Comparison of ENCODE assay signal across 12 cellular contexts in genomic region chr9:71490810-71491209, GRCh38.
DNase-seq lines count a peak whose midpoint lies in the region; ATAC-seq, FAIRE-seq and TF ChIP-seq lines count a peak whose summit lies in the region.
"Had no signal": no experiment of that assay in that cellular context is flagged by ENCODE, and none has a peak within 500 bp of the region (broad histone marks: within the 10 kb centered on the region; RNA-seq: fewer than 3 reads in every experiment).

No MANE protein-coding gene starts in this region.

- H3K4me2 ChIP-seq in H1 (ENCODE audit: insufficient read depth in 1 of 2, low read depth in 2 of 2, low read length in 2 of 2): no peak overlapping the region

- no peak overlapping the region for H3K14ac ChIP-seq in H1 (ENCODE audit: insufficient read length)

- TF ChIP-seq CTCF in left ventricle myocardium inferior (IDR thresholded peaks at IDR 0.05; ENCODE audit: borderline replicate concordance) (peak; percentile 28), heart left ventricle (IDR thresholded peaks at IDR 0.05) (peak in 4 of 12 donors; percentile 15 to 23 (median 20)), H1 (IDR thresholded peaks at IDR 0.05; ENCODE audit: control extremely low read depth in 1 of 3, insufficient read depth in 1 of 3, low read depth in 1 of 3, low read length in 3 of 3) (peak in 2 of 3 experiments; percentile 24 to 53; a peak in 2 of 4 replicates)

- POLR2A ChIA-PET in H1 (lab: Charles Lee; ENCODE audit: partially characterized antibody): interaction anchor here (0.6 kb wide), 1 partner anchor 44 kb away, joined by 3 read pairs; no protein-coding TSS in a partner anchor

- no peak overlapping the region for H2BK120ac ChIP-seq in H1 (replicated peaks; ENCODE audit: low read depth, low read length)

- DNase-seq in left ventricle myocardium inferior: no peak
- DNase-seq in heart left ventricle: no peak
- peak; percentile 15 for DNase-seq in M059J (ENCODE audit: low read depth)
- no peak for DNase-seq in H1 (ENCODE audit: low read depth in 1 of 2, low spot score in 2 of 2)
- no peak for DNase-seq in activated T-cell treated with anti-CD3 and anti-CD28 coated beads, Interleukin-2, amount 50 U/mL, for 72 hours
- no peak for DNase-seq in effector memory CD4-positive, alpha-beta T cell
- DNase-seq: activated CD4-positive, CD25-positive, alpha-beta regulatory T cell treated with anti-CD3 and anti-CD28 coated beads, Interleukin-2, amount 50 U/mL, for 72 hours; hypothalamus had no signal

- no peak overlapping the region for H4K8ac ChIP-seq in H1 (ENCODE audit: extremely low read depth, insufficient read depth, low read length)

- H3K9me3 Mint-ChIP-seq in activated T-cell treated with anti-CD3 and anti-CD28 coated beads, Interleukin-2, amount 50 U/mL, for 72 hours: no peaks in the 10 kb centered on the region

- peaks cover 18% of the 10 kb centered on the region for H3K27me3 ChIP-seq in left ventricle myocardium inferior (ENCODE audit: low read depth)
- peaks cover 0 to 4% (median 0%) of the 10 kb centered on the region in 9 donors for H3K27me3 ChIP-seq in heart left ventricle
- no peaks in the 10 kb centered on the region for H3K27me3 ChIP-seq in H1 (replicated peaks in 1 of 4; ENCODE audit: control insufficient read depth in 3 of 4, extremely low read depth in 1 of 4, insufficient read depth in 3 of 4, low read length in 3 of 4)
- H3K27me3 ChIP-seq in effector memory CD4-positive, alpha-beta T cell (replicated peaks; ENCODE audit: control insufficient read depth, insufficient read depth, low read length, poor library complexity, severe bottlenecking): no peaks in the 10 kb centered on the region
- H3K27me3 ChIP-seq: ascending aorta had no signal

- peaks cover 11% of the 10 kb centered on the region for H3K27me3 Mint-ChIP-seq in activated T-cell treated with anti-CD3 and anti-CD28 coated beads, Interleukin-2, amount 50 U/mL, for 72 hours (ENCODE audit: low read depth)

- no peak overlapping the region for H2AFZ ChIP-seq in H1 (ENCODE audit: low read length)

- no peaks in the 10 kb centered on the region for H3K36me3 ChIP-seq in left ventricle myocardium inferior
- H3K36me3 ChIP-seq in heart left ventricle: no peaks in the 10 kb centered on the region
- H3K36me3 ChIP-seq in H1 (ENCODE audit: control insufficient read depth in 2 of 4, insufficient read depth in 4 of 4, low read length in 3 of 4): no peaks in the 10 kb centered on the region
- no peaks in the 10 kb centered on the region for H3K36me3 ChIP-seq in effector memory CD4-positive, alpha-beta T cell (ENCODE audit: control insufficient read depth, insufficient read depth, low read length)
- H3K36me3 ChIP-seq: ascending aorta had no signal

- H3K56ac ChIP-seq in H1 (replicated peaks; ENCODE audit: insufficient read length, low read depth, low read length): no peak overlapping the region

- no peak overlapping the region for H2BK15ac ChIP-seq in H1 (ENCODE audit: low read length)

- H3K23ac ChIP-seq in H1 (ENCODE audit: insufficient read length): no peak overlapping the region

- H3K23me2 ChIP-seq in H1 (ENCODE audit: low read depth, low read length): no peaks in the 10 kb centered on the region

- H3K4me1 ChIP-seq in left ventricle myocardium inferior (no peaks in the 10 kb centered on the region), heart left ventricle (no peaks in the 10 kb centered on the region), H1 (replicated peaks in 1 of 4; ENCODE audit: control insufficient read depth in 3 of 4, insufficient read depth in 4 of 4, low read length in 3 of 4) (no peaks in the 10 kb centered on the region)
- H3K4me1 ChIP-seq in effector memory CD4-positive, alpha-beta T cell (ENCODE audit: control insufficient read depth, insufficient read depth, low read length, poor library complexity, severe bottlenecking): no peaks in the 10 kb centered on the region
- H3K4me1 ChIP-seq: ascending aorta had no signal

- H3K27ac ChIP-seq in left ventricle myocardium inferior (replicated peaks) (no peak overlapping the region), heart left ventricle (no peak overlapping the region), H1 (ENCODE audit: low read depth, low read length) (no peak overlapping the region)
- H3K27ac ChIP-seq in effector memory CD4-positive, alpha-beta T cell (ENCODE audit: insufficient read depth, low read length, poor library complexity, severe bottlenecking): no peak overlapping the region
- H3K27ac ChIP-seq: ascending aorta had no signal

- no peak for ATAC-seq in heart left ventricle
- ATAC-seq in activated T-cell treated with anti-CD3 and anti-CD28 coated beads, Interleukin-2, amount 50 U/mL, for 72 hours (replicated peaks in 1 of 2): no peak
- no peak for ATAC-seq in HG03378 (IDR thresholded peaks at IDR 0.05; ENCODE audit: unreplicated experiment)
- ATAC-seq in HG03457 (IDR thresholded peaks at IDR 0.05; ENCODE audit: unreplicated experiment): no peak

- peak; percentile 42 for FAIRE-seq in H1 (lab: Jason Lieb, UNC)

- H2BK5ac ChIP-seq in H1 (ENCODE audit: low read depth, low read length): no peak overlapping the region

- CTCF ChIA-PET in H1 (lab: Charles Lee; ENCODE audit: partially characterized antibody): interaction anchor here (0.6 to 3.3 kb wide), 20 partner anchors 8 to 276 kb away, joined by 3 to 24 read pairs (median 4); no protein-coding TSS in a partner anchor

- intact Hi-C loops in left ventricle myocardium inferior (cut with micrococcal nuclease) (no loop called here), heart left ventricle (cut with DNase I) (no loop called here)

- H4K91ac ChIP-seq in H1 (replicated peaks; ENCODE audit: insufficient read length, low read length): no peak overlapping the region

- H3K4ac ChIP-seq in H1 (replicated peaks; ENCODE audit: insufficient read length, low read depth, low read length): no peak overlapping the region

- no peak overlapping the region for H2AK5ac ChIP-seq in H1 (ENCODE audit: low read depth, low read length)

- H3K79me1 ChIP-seq in H1 (ENCODE audit: low read depth, low read length): no peaks in the 10 kb centered on the region

- H3K4me3 ChIP-seq in left ventricle myocardium inferior (no peak overlapping the region), heart left ventricle (no peak overlapping the region), H1 (ENCODE audit: extremely low read depth in 1 of 4, insufficient read depth in 2 of 4, low read depth in 3 of 4, low read length in 4 of 4) (no peak overlapping the region)
- no peak overlapping the region for H3K4me3 ChIP-seq in effector memory CD4-positive, alpha-beta T cell (ENCODE audit: insufficient read depth, low read depth, low read length, poor library complexity, severe bottlenecking)
- H3K4me3 ChIP-seq: ascending aorta had no signal

- no peak overlapping the region for H3K27ac Mint-ChIP-seq in activated T-cell treated with anti-CD3 and anti-CD28 coated beads, Interleukin-2, amount 50 U/mL, for 72 hours
- H3K27ac Mint-ChIP-seq: CD4-positive, CD25-positive, alpha-beta regulatory T cell had no signal

- H4K5ac ChIP-seq in H1 (ENCODE audit: insufficient read length, low read depth, low read length): no peak overlapping the region

- no peak for TF ChIP-seq POLR2A in heart left ventricle (IDR thresholded peaks at IDR 0.05)
- TF ChIP-seq POLR2A in H1 (IDR thresholded peaks at IDR 0.05; ENCODE audit: control extremely low read depth in 1 of 2, low read depth in 2 of 2, low read length in 2 of 2): no peak

- no peaks in the 10 kb centered on the region for H4K20me1 ChIP-seq in H1 (replicated peaks in 1 of 2; ENCODE audit: control insufficient read depth in 1 of 2, insufficient read depth in 2 of 2, low read length in 2 of 2)

- no peak overlapping the region for H3K9ac ChIP-seq in H1 (replicated peaks in 1 of 4; ENCODE audit: extremely low read depth in 1 of 4, low read depth in 3 of 4, low read length in 3 of 4)

- no peaks in the 10 kb centered on the region for H3K79me2 ChIP-seq in H1 (ENCODE audit: control insufficient read depth in 1 of 2, insufficient read depth in 2 of 2, low read length in 2 of 2)

- H3K18ac ChIP-seq in H1 (ENCODE audit: extremely low read depth, low read length): no peak overlapping the region

- TF ChIP-seq EP300 in H1 (IDR thresholded peaks at IDR 0.05; ENCODE audit: borderline replicate concordance in 1 of 2, low read depth in 2 of 2, low read length in 2 of 2): no peak

- TF ChIP-seq RAD21 in H1 (IDR thresholded peaks at IDR 0.05 in 1 of 2, conservative IDR thresholded peaks at IDR 0.05 in 1 of 2; ENCODE audit: low read depth in 2 of 2, low read length in 2 of 2): peak; percentile 58 to 68

- no peak overlapping the region for H3K4me3 Mint-ChIP-seq in activated T-cell treated with anti-CD3 and anti-CD28 coated beads, Interleukin-2, amount 50 U/mL, for 72 hours
- H3K4me3 Mint-ChIP-seq: CD4-positive, CD25-positive, alpha-beta regulatory T cell had no signal

- H3K9me3 ChIP-seq in left ventricle myocardium inferior (replicated peaks): no peaks in the 10 kb centered on the region
- H3K9me3 ChIP-seq in heart left ventricle: no peaks in the 10 kb centered on the region
- no peaks in the 10 kb centered on the region for H3K9me3 ChIP-seq in H1 (ENCODE audit: insufficient read depth in 2 of 2, low read depth in 1 of 2, low read length in 1 of 2)
- no peaks in the 10 kb centered on the region for H3K9me3 ChIP-seq in effector memory CD4-positive, alpha-beta T cell (ENCODE audit: control insufficient read depth, low read length)
- H3K9me3 ChIP-seq: ascending aorta had no signal

- no peak overlapping the region for H2BK12ac ChIP-seq in H1 (ENCODE audit: low read depth, low read length)

- H2BK20ac ChIP-seq in H1 (ENCODE audit: low read length): no peak overlapping the region

- WGBS in heart left ventricle, 4 donors: 29 to 51% (median 39%) methylated on average over 2 of the region's 2 CpGs
- WGBS in H1 (ENCODE audit: extremely low coverage in 1 of 2, insufficient coverage in 1 of 2, insufficient read length in 1 of 2, insufficient replicate concordance in 2 of 2, low coverage in 1 of 2, low lambda C conversion rate in 2 of 2, missing lambda C conversion rate in 1 of 2), 2 experiments: 72% methylated on average over 2 of the region's 2 CpGs; no CpG with 5 or more reads in 1 of the 2 experiments

- H3K4me1 Mint-ChIP-seq in activated T-cell treated with anti-CD3 and anti-CD28 coated beads, Interleukin-2, amount 50 U/mL, for 72 hours (ENCODE audit: low read depth): no peaks in the 10 kb centered on the region
- H3K4me1 Mint-ChIP-seq: CD4-positive, CD25-positive, alpha-beta regulatory T cell had no signal

- no peaks in the 10 kb centered on the region for H3K36me3 Mint-ChIP-seq in activated T-cell treated with anti-CD3 and anti-CD28 coated beads, Interleukin-2, amount 50 U/mL, for 72 hours (ENCODE audit: insufficient read depth in 2 of 2)
- H3K36me3 Mint-ChIP-seq: CD4-positive, CD25-positive, alpha-beta regulatory T cell had no signal

TF ChIP-seq in H1, 55 proteins besides CTCF, POLR2A, EP300 and RAD21 (continues in another document):
- TF ChIP-seq BCL11A (IDR thresholded peaks at IDR 0.05; ENCODE audit: low read depth in 2 of 2, low read length in 2 of 2) (no peak), PHF8 (conservative IDR thresholded peaks at IDR 0.05; ENCODE audit: low read depth, low read length) (no peak), KDM4A (IDR thresholded peaks at IDR 0.05; ENCODE audit: low read depth, low read length, severe bottlenecking) (no peak), CBX8 (IDR thresholded peaks at IDR 0.05; ENCODE audit: borderline replicate concordance, low read depth, low read length) (no peak)
